In genomic region chr2:239255643-239256042, GRCh38 we compare ENCODE assay signal across 21 cellular contexts.
A peak's percentile ranks its signal among the peaks of the same experiment; 100 is the strongest.
DNase-seq lines count a peak whose midpoint lies in the region; ATAC-seq, FAIRE-seq and TF ChIP-seq lines count a peak whose summit lies in the region.
"Had no signal": no experiment of that assay in that cellular context is flagged by ENCODE, and none has a peak within 500 bp of the region (broad histone marks: within the 10 kb centered on the region; RNA-seq: fewer than 3 reads in every experiment).

No MANE protein-coding gene starts in this region.

- peak overlapping the region; percentile 87 for H3K27ac Mint-ChIP-seq in neural crest cell (ENCODE audit: unreplicated experiment)
- no peak overlapping the region for H3K27ac Mint-ChIP-seq in Calu3 (ENCODE audit: unreplicated experiment)
- H3K27ac Mint-ChIP-seq: activated naive CD8-positive, alpha-beta T cell treated with anti-CD3 and anti-CD28 coated beads, Interleukin-2, amount 50 U/mL, for 24 hours; stimulated activated naive B cell treated with anti-CD40 and anti-IgM and Interleukin-4, amounts not matched to agents 10 μg/mL and 1 μg/mL and 100 μg/mL, for 72 hours had no signal

- H3K4me3 Mint-ChIP-seq in neural crest cell (no peak overlapping the region), Calu3 (ENCODE audit: low read depth, unreplicated experiment) (no peak overlapping the region)
- H3K4me3 Mint-ChIP-seq: activated naive CD8-positive, alpha-beta T cell treated with anti-CD3 and anti-CD28 coated beads, Interleukin-2, amount 50 U/mL, for 24 hours; stimulated activated naive B cell treated with anti-CD40 and anti-IgM and Interleukin-4, amounts not matched to agents 10 μg/mL and 1 μg/mL and 100 μg/mL, for 72 hours had no signal

- RAD21 ChIA-PET in GM12878 (lab: Charles Lee; ENCODE audit: unreplicated experiment): interaction anchor here (1.2 kb wide), 1 partner anchor 114 kb away, joined by 3 read pairs; no protein-coding TSS in a partner anchor

- peaks cover 5% of the 10 kb centered on the region for H4K20me1 ChIP-seq in GM12878 (ENCODE audit: control insufficient read depth, insufficient read depth)

- TF ChIP-seq POLR2A in GM12891 (IDR thresholded peaks at IDR 0.05; ENCODE audit: low read depth, low read length) (no peak), GM12878 (IDR thresholded peaks at IDR 0.05; ENCODE audit: low read depth, low read length) (no peak)

- CTCF ChIA-PET in GM12878 (lab: Yijun Ruan, JAX): no interaction called here
- CTCF ChIA-PET in Calu3 (lab: Charles Lee): no interaction called here

- POLR2A ChIA-PET in GM12878 (lab: Charles Lee): no interaction called here

- in situ Hi-C loops in GM12878 (cut with MboI): no loop called here

- SMC1A ChIA-PET in GM12878 (lab: Charles Lee; ENCODE audit: uncharacterized antibody, unreplicated experiment): interaction anchor here (0.8 kb wide), 2 partner anchors 11 to 21 kb away, joined by 3 read pairs; no protein-coding TSS in a partner anchor

- no peak for TF ChIP-seq RAD21 in GM12878 (IDR thresholded peaks at IDR 0.05; ENCODE audit: insufficient read depth, low read depth, low read length)

- BruUV-seq in GM12878 (replicated peaks; lab: Mats Ljungman, UMichigan): no TSS peak
- BruUV-seq in Calu3 (replicated peaks; lab: Mats Ljungman, UMichigan): no TSS peak

- H3K9me3 Mint-ChIP-seq in neural crest cell: peaks cover 4% of the 10 kb centered on the region
- peaks cover 6% of the 10 kb centered on the region for H3K9me3 Mint-ChIP-seq in Calu3 (ENCODE audit: low read depth, unreplicated experiment)

- H3K27me3 ChIP-seq in GM12878 (replicated peaks in 1 of 2; ENCODE audit: control insufficient read depth in 2 of 2, insufficient read depth in 2 of 2, low read length in 1 of 2): peaks cover 0 to 11% of the 10 kb centered on the region in 2 experiments; a peak in 2 of 4 replicates
- H3K27me3 ChIP-seq: ovary had no signal

- H3K36me3 Mint-ChIP-seq in neural crest cell (ENCODE audit: low read depth) (peaks cover 15% of the 10 kb centered on the region), Calu3 (ENCODE audit: insufficient read depth, unreplicated experiment) (no peaks in the 10 kb centered on the region)

- no peaks in the 10 kb centered on the region for H3K27me3 Mint-ChIP-seq in neural crest cell (ENCODE audit: low read depth)
- H3K27me3 Mint-ChIP-seq in Calu3 (ENCODE audit: unreplicated experiment): no peaks in the 10 kb centered on the region

- WGBS in GM12878 (ENCODE audit: insufficient coverage, insufficient replicate concordance, low lambda C conversion rate, missing lambda C conversion rate): 83% methylated on average over 5 of the region's 5 CpGs

- no peak for ATAC-seq in GM12878
- no peak for ATAC-seq in left lobe of liver
- ATAC-seq: activated naive CD8-positive, alpha-beta T cell treated with anti-CD3 and anti-CD28 coated beads, Interleukin-2, amount 50 U/mL, for 24 hours; HCT116 had no signal

- peaks cover 86% of the 10 kb centered on the region for H3K4me1 Mint-ChIP-seq in neural crest cell
- peaks cover 27% of the 10 kb centered on the region for H3K4me1 Mint-ChIP-seq in Calu3 (ENCODE audit: low read depth, unreplicated experiment)

- TF ChIP-seq CTCF in GM12878 (IDR thresholded peaks at IDR 0.05 in 2 of 3, conservative IDR thresholded peaks at IDR 0.05 in 1 of 3; ENCODE audit: control insufficient read depth in 2 of 3, extremely low read depth in 1 of 3, insufficient read depth in 1 of 3, low read depth in 3 of 3, low read length in 3 of 3) (no peak), neural crest cell (conservative IDR thresholded peaks at IDR 0.05) (no peak), kidney (IDR thresholded peaks at IDR 0.05; ENCODE audit: borderline replicate concordance, extremely low read depth, insufficient read depth) (no peak), Calu3 (IDR thresholded peaks at IDR 0.05; ENCODE audit: unreplicated experiment) (no peak)

- H3K9me3 ChIP-seq in GM12878 (replicated peaks; ENCODE audit: control insufficient read depth, insufficient read depth, low read length) (peaks cover 4% of the 10 kb centered on the region; the same call in 2 of the 3 replicates), kidney (ENCODE audit: control insufficient read depth in 1 of 2, low read length in 2 of 2) (peaks cover 0 to 5% of the 10 kb centered on the region in 2 donors)

- H3K4me2 ChIP-seq in GM12878 (ENCODE audit: control insufficient read depth, insufficient read depth): no peak overlapping the region

- no peak for TF ChIP-seq EP300 in GM12878 (IDR thresholded peaks at IDR 0.05; ENCODE audit: borderline replicate concordance in 1 of 2, control insufficient read depth in 1 of 2, low read depth in 2 of 2, low read length in 2 of 2)

- no peak overlapping the region for H2AFZ ChIP-seq in GM12878 (ENCODE audit: control insufficient read depth, low read depth, low read length)

- H3K27ac ChIP-seq in GM12878 (ENCODE audit: control insufficient read depth, insufficient read depth): no peak overlapping the region
- no peak overlapping the region for H3K27ac ChIP-seq in kidney (ENCODE audit: low read depth in 2 of 2, low read length in 2 of 2)
- H3K27ac ChIP-seq: ovary had no signal

- H3K4me1 ChIP-seq in GM12878 (ENCODE audit: control insufficient read depth, insufficient read depth, low read length) (peaks cover 33% of the 10 kb centered on the region), kidney (ENCODE audit: control insufficient read depth in 1 of 2, insufficient read depth in 1 of 2, low read depth in 1 of 2, low read length in 2 of 2) (peaks cover 0 to 2% of the 10 kb centered on the region in 2 donors)

- no peak overlapping the region for H3K9ac ChIP-seq in GM12878 (ENCODE audit: control insufficient read depth, insufficient read depth, low read length)
- H3K9ac ChIP-seq in kidney (ENCODE audit: low read length in 2 of 2): no peak overlapping the region

- DNase-seq in Ammon's horn (ENCODE audit: low spot score) (peak; percentile 48), GM12891 (ENCODE audit: insufficient read length, low spot score) (no peak), GM12878 (ENCODE audit: low read depth, low spot score) (no peak), neural crest cell (ENCODE audit: low read depth, low spot score) (no peak), kidney (no peak), SK-N-DZ (ENCODE audit: low spot score) (no peak), left lobe of liver (ENCODE audit: low spot score) (no peak), Calu3 (no peak)
- DNase-seq: activated CD4-positive, alpha-beta T cell treated with anti-CD3 and anti-CD28 coated beads for 48 hours; activated naive CD8-positive, alpha-beta T cell treated with anti-CD3 and anti-CD28 coated beads, Interleukin-2, amount 50 U/mL, for 24 hours; dermis blood vessel endothelial cell; hippocampal formation; NCI-H1092 treated with DMSO at 0.1 percent for 48 hours; NCI-H2081; stimulated activated CD4-positive, alpha-beta T cell treated with anti-CD3 and anti-CD28 coated beads, Interleukin-1b, Interleukin-23, amount 100 ng/mL, for 48 hours; stimulated activated naive B cell treated with anti-CD40 and anti-IgM and Interleukin-4, amounts not matched to agents 10 μg/mL and 1 μg/mL and 100 μg/mL, for 72 hours had no signal

- intact Hi-C loops in GM12878 (cut with micrococcal nuclease; ENCODE audit: unreplicated experiment): loop anchor here (10.0 kb wide), 1 partner anchor 111 kb away; no protein-coding TSS in a partner anchor
- intact Hi-C loops in kidney (cut with DNase I): no loop called here
- intact Hi-C loops in Calu3 (cut with micrococcal nuclease; ENCODE audit: unreplicated experiment): no loop called here

- no peaks in the 10 kb centered on the region for H3K36me3 ChIP-seq in GM12878 (ENCODE audit: control insufficient read depth in 2 of 2, insufficient read depth in 2 of 2, low read length in 1 of 2)
- H3K36me3 ChIP-seq in kidney (ENCODE audit: control insufficient read depth in 1 of 2, insufficient read depth in 2 of 2, low read length in 2 of 2): no peaks in the 10 kb centered on the region
- H3K36me3 ChIP-seq: ovary had no signal

- peak; percentile 38 for FAIRE-seq in GM12891 (lab: Jason Lieb, UNC)
- no peak for FAIRE-seq in GM12878 (lab: Jason Lieb, UNC)
- FAIRE-seq in kidney (lab: Jason Lieb, UNC): no peak
- FAIRE-seq: endothelial cell of umbilical vein, islet of Langerhans, TTC549 had no signal

- no peak overlapping the region for H3K4me3 ChIP-seq in GM12878
- H3K4me3 ChIP-seq in kidney (ENCODE audit: low read length in 2 of 2): no peak overlapping the region
- H3K4me3 ChIP-seq: ovary had no signal

- H3K79me2 ChIP-seq in GM12878 (ENCODE audit: control insufficient read depth, insufficient read depth, low read length): no peaks in the 10 kb centered on the region

TF ChIP-seq in GM12891, 5 proteins besides CTCF, POLR2A, EP300 and RAD21:
- TF ChIP-seq POLR2AphosphoS5 (IDR thresholded peaks at IDR 0.05; ENCODE audit: low read depth, low read length) (no peak), PAX5 (IDR thresholded peaks at IDR 0.05; ENCODE audit: insufficient read depth, low read length, severe bottlenecking) (no peak), SPI1 (IDR thresholded peaks at IDR 0.05; ENCODE audit: low read depth, low read length) (no peak), TAF1 (IDR thresholded peaks at IDR 0.05; ENCODE audit: low read depth, low read length) (no peak), POU2F2 (IDR thresholded peaks at IDR 0.05; ENCODE audit: low read depth, low read length) (no peak)
TF ChIP-seq in GM12891: peak in this region for 0.

TF ChIP-seq in GM12878, 131 proteins besides CTCF, POLR2A, EP300 and RAD21:
- TF ChIP-seq BCL3 (IDR thresholded peaks at IDR 0.05; ENCODE audit: borderline replicate concordance, insufficient read depth, low read depth, low read length, poor library complexity, severe bottlenecking) (peak; percentile 35), RAD51 (IDR thresholded peaks at IDR 0.05) (no peak)
TF ChIP-seq in GM12878: peak in this region for 1.
